ENCODE assay signal across 1 cellular context in the genomic region with DNA sequence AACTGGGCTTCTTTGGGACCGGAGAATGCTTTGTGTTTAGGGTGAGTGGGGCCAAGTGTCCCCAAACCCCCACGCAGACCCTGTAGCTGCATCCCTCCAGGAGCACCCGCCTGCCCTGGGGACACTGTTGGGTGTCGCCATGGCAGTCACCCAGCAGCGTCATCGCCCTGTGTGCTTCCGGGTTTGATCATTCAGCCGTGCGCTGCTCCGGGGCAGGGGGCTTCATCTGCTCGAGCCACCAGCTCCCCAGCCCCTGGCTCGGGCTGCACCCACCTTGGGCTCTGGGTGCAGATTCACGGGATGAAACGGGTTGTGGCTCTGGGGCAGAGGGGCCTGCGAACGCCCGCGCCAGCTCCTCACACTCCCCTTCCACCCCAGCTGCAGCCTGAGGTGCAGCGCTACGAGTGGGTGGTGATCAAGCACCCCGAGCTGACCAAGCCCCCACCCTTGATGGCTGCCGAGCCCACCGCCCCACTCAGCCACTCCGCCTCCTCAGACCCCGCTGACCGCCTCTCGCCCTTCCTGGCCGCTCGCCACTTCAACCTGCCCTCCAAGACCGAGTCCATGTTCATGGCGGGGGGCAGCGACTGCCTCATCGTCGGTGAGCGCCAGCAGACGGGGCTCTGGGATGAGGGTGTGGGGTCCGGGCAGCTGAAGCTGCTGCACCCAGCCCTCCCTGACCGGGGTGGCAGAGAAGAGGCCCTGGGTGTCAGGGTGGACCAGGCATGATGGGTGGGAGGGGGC.
TF ChIP-seq lines count a peak whose summit lies in the region.

No MANE protein-coding gene starts in this region.

TF ChIP-seq in GM23338, 12 proteins besides CTCF, POLR2A, EP300 and RAD21 (continued from another document):
- TF ChIP-seq, protein P1, sequence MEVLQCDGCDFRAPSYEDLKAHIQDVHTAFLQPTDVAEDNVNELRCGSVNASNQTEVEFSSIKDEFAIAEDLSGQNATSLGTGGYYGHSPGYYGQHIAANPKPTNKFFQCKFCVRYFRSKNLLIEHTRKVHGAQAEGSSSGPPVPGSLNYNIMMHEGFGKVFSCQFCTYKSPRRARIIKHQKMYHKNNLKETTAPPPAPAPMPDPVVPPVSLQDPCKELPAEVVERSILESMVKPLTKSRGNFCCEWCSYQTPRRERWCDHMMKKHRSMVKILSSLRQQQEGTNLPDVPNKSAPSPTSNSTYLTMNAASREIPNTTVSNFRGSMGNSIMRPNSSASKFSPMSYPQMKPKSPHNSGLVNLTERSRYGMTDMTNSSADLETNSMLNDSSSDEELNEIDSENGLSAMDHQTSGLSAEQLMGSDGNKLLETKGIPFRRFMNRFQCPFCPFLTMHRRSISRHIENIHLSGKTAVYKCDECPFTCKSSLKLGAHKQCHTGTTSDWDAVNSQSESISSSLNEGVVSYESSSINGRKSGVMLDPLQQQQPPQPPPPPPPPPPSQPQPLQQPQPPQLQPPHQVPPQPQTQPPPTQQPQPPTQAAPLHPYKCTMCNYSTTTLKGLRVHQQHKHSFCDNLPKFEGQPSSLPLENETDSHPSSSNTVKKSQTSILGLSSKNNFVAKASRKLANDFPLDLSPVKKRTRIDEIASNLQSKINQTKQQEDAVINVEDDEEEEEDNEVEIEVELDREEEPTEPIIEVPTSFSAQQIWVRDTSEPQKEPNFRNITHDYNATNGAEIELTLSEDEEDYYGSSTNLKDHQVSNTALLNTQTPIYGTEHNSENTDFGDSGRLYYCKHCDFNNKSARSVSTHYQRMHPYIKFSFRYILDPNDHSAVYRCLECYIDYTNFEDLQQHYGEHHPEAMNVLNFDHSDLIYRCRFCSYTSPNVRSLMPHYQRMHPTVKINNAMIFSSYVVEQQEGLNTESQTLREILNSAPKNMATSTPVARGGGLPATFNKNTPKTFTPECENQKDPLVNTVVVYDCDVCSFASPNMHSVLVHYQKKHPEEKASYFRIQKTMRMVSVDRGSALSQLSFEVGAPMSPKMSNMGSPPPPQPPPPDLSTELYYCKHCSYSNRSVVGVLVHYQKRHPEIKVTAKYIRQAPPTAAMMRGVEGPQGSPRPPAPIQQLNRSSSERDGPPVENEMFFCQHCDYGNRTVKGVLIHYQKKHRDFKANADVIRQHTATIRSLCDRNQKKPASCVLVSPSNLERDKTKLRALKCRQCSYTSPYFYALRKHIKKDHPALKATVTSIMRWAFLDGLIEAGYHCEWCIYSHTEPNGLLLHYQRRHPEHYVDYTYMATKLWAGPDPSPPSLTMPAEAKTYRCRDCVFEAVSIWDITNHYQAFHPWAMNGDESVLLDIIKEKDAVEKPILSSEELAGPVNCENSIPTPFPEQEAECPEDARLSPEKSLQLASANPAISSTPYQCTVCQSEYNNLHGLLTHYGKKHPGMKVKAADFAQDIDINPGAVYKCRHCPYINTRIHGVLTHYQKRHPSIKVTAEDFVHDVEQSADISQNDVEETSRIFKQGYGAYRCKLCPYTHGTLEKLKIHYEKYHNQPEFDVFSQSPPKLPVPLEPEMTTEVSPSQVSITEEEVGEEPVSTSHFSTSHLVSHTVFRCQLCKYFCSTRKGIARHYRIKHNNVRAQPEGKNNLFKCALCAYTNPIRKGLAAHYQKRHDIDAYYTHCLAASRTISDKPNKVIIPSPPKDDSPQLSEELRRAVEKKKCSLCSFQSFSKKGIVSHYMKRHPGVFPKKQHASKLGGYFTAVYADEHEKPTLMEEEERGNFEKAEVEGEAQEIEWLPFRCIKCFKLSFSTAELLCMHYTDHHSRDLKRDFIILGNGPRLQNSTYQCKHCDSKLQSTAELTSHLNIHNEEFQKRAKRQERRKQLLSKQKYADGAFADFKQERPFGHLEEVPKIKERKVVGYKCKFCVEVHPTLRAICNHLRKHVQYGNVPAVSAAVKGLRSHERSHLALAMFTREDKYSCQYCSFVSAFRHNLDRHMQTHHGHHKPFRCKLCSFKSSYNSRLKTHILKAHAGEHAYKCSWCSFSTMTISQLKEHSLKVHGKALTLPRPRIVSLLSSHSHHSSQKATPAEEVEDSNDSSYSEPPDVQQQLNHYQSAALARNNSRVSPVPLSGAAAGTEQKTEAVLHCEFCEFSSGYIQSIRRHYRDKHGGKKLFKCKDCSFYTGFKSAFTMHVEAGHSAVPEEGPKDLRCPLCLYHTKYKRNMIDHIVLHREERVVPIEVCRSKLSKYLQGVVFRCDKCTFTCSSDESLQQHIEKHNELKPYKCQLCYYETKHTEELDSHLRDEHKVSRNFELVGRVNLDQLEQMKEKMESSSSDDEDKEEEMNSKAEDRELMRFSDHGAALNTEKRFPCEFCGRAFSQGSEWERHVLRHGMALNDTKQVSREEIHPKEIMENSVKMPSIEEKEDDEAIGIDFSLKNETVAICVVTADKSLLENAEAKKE (CRISPR knock-in tag; IDR thresholded peaks at IDR 0.05): no peak
- TF ChIP-seq EZH2 (IDR thresholded peaks at IDR 0.05; ENCODE audit: low read depth, unreplicated experiment): no peak
- TF ChIP-seq NANOG (IDR thresholded peaks at IDR 0.05; ENCODE audit: borderline replicate concordance): no peak
- TF ChIP-seq, protein P2, sequence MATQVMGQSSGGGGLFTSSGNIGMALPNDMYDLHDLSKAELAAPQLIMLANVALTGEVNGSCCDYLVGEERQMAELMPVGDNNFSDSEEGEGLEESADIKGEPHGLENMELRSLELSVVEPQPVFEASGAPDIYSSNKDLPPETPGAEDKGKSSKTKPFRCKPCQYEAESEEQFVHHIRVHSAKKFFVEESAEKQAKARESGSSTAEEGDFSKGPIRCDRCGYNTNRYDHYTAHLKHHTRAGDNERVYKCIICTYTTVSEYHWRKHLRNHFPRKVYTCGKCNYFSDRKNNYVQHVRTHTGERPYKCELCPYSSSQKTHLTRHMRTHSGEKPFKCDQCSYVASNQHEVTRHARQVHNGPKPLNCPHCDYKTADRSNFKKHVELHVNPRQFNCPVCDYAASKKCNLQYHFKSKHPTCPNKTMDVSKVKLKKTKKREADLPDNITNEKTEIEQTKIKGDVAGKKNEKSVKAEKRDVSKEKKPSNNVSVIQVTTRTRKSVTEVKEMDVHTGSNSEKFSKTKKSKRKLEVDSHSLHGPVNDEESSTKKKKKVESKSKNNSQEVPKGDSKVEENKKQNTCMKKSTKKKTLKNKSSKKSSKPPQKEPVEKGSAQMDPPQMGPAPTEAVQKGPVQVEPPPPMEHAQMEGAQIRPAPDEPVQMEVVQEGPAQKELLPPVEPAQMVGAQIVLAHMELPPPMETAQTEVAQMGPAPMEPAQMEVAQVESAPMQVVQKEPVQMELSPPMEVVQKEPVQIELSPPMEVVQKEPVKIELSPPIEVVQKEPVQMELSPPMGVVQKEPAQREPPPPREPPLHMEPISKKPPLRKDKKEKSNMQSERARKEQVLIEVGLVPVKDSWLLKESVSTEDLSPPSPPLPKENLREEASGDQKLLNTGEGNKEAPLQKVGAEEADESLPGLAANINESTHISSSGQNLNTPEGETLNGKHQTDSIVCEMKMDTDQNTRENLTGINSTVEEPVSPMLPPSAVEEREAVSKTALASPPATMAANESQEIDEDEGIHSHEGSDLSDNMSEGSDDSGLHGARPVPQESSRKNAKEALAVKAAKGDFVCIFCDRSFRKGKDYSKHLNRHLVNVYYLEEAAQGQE (IDR thresholded peaks at IDR 0.05; ENCODE audit: unreplicated experiment): no peak
- no peak for TF ChIP-seq POLR2AphosphoS5 (IDR thresholded peaks at IDR 0.05; ENCODE audit: low read depth)
- TF ChIP-seq JUNB (IDR thresholded peaks at IDR 0.05; ENCODE audit: unreplicated experiment): no peak
- no peak for TF ChIP-seq ZNF114 (CRISPR knock-in tag; IDR thresholded peaks at IDR 0.05)
- no peak for TF ChIP-seq EZH2phosphoT487 (IDR thresholded peaks at IDR 0.05; ENCODE audit: unreplicated experiment)
- no peak for TF ChIP-seq ZNF331 (CRISPR knock-in tag; IDR thresholded peaks at IDR 0.05; ENCODE audit: low read depth)
